In genomic region chr2:184793196-184793595, GRCh38 we compare ENCODE assay signal across 17 cellular contexts.
DNase-seq lines count a peak whose midpoint lies in the region; ATAC-seq, FAIRE-seq and TF ChIP-seq lines count a peak whose summit lies in the region.
"Had no signal": no experiment of that assay in that cellular context is flagged by ENCODE, and none has a peak within 500 bp of the region (broad histone marks: within the 10 kb centered on the region; RNA-seq: fewer than 3 reads in every experiment).

No MANE protein-coding gene starts in this region.

- no peak overlapping the region for H3K4me2 ChIP-seq in IMR-90 (ENCODE audit: low read depth, low read length)
- no peak overlapping the region for H3K4me2 ChIP-seq in astrocyte (ENCODE audit: low read length)
- H3K4me2 ChIP-seq: A549, KMS-11 had no signal

- no peak overlapping the region for H3K18ac ChIP-seq in IMR-90 (ENCODE audit: low read depth, low read length)

- WGBS in IMR-90 (ENCODE audit: extremely low coverage in 2 of 2, insufficient read length in 1 of 2), 2 experiments: no CpG with 5 or more reads among the region's 1 CpG

- H3K36me3 Mint-ChIP-seq in astrocyte (ENCODE audit: low read depth, unreplicated experiment) (no peaks in the 10 kb centered on the region), WTC11 (no peaks in the 10 kb centered on the region)
- H3K36me3 Mint-ChIP-seq: CD14-positive monocyte; CD8-positive, alpha-beta T cell had no signal

- no peak overlapping the region for H3K27ac Mint-ChIP-seq in astrocyte (ENCODE audit: unreplicated experiment)
- H3K27ac Mint-ChIP-seq in WTC11: no peak overlapping the region
- H3K27ac Mint-ChIP-seq: CD8-positive, alpha-beta T cell had no signal

- BruUV-seq in IMR-90 (replicated peaks; lab: Mats Ljungman, UMichigan): no TSS peak

- H3K4me1 ChIP-seq in IMR-90 (ENCODE audit: control insufficient read depth, insufficient read depth, low read length) (no peaks in the 10 kb centered on the region), astrocyte (ENCODE audit: insufficient read depth, low read length) (no peaks in the 10 kb centered on the region)
- H3K4me1 ChIP-seq: A549 had no signal

- no peak overlapping the region for H2AK5ac ChIP-seq in IMR-90 (ENCODE audit: low read depth, low read length)

- no peaks in the 10 kb centered on the region for H3K79me2 ChIP-seq in astrocyte (ENCODE audit: insufficient read depth, low read length)

- no peak for ATAC-seq in IMR-90 (ENCODE audit: low read depth)
- ATAC-seq in WTC11: no peak
- ATAC-seq in GM21529 (IDR thresholded peaks at IDR 0.05; ENCODE audit: unreplicated experiment): no peak
- no peak for ATAC-seq in HG02571 (IDR thresholded peaks at IDR 0.05; ENCODE audit: unreplicated experiment)
- ATAC-seq: A549; CD8-positive, alpha-beta T cell had no signal

- TF ChIP-seq CTCF in IMR-90 (conservative IDR thresholded peaks at IDR 0.05; ENCODE audit: low read depth, low read length) (no peak), astrocyte (IDR thresholded peaks at IDR 0.05; ENCODE audit: insufficient read depth, low read depth, low read length) (no peak), fibroblast of villous mesenchyme (IDR thresholded peaks at IDR 0.05; ENCODE audit: insufficient read depth, low read depth, low read length) (no peak), WTC11 (IDR thresholded peaks at IDR 0.05) (no peak)

- H3K27me3 Mint-ChIP-seq in astrocyte (ENCODE audit: low read depth, unreplicated experiment) (no peaks in the 10 kb centered on the region), WTC11 (ENCODE audit: low read depth) (no peaks in the 10 kb centered on the region)

- H4K5ac ChIP-seq in IMR-90 (ENCODE audit: low read depth, low read length): no peak overlapping the region

- no peak for FAIRE-seq in astrocyte (lab: Jason Lieb, UNC)
- FAIRE-seq: A549, G401.6, GM12892, H54 had no signal

- TF ChIP-seq POLR2A in IMR-90 (IDR thresholded peaks at IDR 0.05; ENCODE audit: low read depth, low read length): no peak

- H2BK5ac ChIP-seq in IMR-90 (ENCODE audit: low read depth, low read length, poor library complexity, severe bottlenecking): no peak overlapping the region

- POLR2A ChIA-PET in IMR-90 (lab: Charles Lee; ENCODE audit: unreplicated experiment): no interaction called here
- POLR2A ChIA-PET in WTC11 (lab: Charles Lee): no interaction called here

- H4K20me1 ChIP-seq in IMR-90 (ENCODE audit: insufficient read depth, low read length) (no peaks in the 10 kb centered on the region), astrocyte (ENCODE audit: insufficient read depth, low read length) (no peaks in the 10 kb centered on the region)

- H2AFZ ChIP-seq in IMR-90 (replicated peaks; ENCODE audit: low read length, poor library complexity) (no peak overlapping the region), astrocyte (ENCODE audit: low read depth, low read length) (no peak overlapping the region)

- H3K14ac ChIP-seq in IMR-90 (replicated peaks; ENCODE audit: low read depth, low read length): no peak overlapping the region

- H3K27me3 ChIP-seq in IMR-90 (ENCODE audit: control insufficient read depth, insufficient read depth, low read length): no peaks in the 10 kb centered on the region
- no peaks in the 10 kb centered on the region for H3K27me3 ChIP-seq in astrocyte (ENCODE audit: insufficient read depth, low read length)

- H3K9me1 ChIP-seq in IMR-90 (ENCODE audit: insufficient read depth, low read length): no peaks in the 10 kb centered on the region

- no peak for TF ChIP-seq RAD21 in IMR-90 (IDR thresholded peaks at IDR 0.05; ENCODE audit: low read length)

- H3K9ac ChIP-seq in IMR-90 (ENCODE audit: low read depth, low read length) (no peak overlapping the region), astrocyte (ENCODE audit: low read length) (no peak overlapping the region)
- H3K9ac ChIP-seq: KMS-11 had no signal

- H2BK20ac ChIP-seq in IMR-90 (ENCODE audit: low read depth, low read length): no peak overlapping the region

- H2AK9ac ChIP-seq in IMR-90 (replicated peaks; ENCODE audit: low read depth, low read length, poor library complexity): no peak overlapping the region

- CTCF ChIA-PET in IMR-90 (lab: Yijun Ruan, JAX): no interaction called here
- CTCF ChIA-PET in WTC11 (lab: Charles Lee): no interaction called here

- no peaks in the 10 kb centered on the region; a peak in 1 of 4 replicates for H3K79me1 ChIP-seq in IMR-90 (ENCODE audit: low read depth in 1 of 2, low read length in 2 of 2)

- in situ Hi-C loops in IMR-90 (cut with MboI; ENCODE audit: low sequenced_read_pairs): no loop called here

- H4K8ac ChIP-seq in IMR-90 (ENCODE audit: low read depth in 2 of 2, low read length in 2 of 2): no peak overlapping the region

- H3K9me3 Mint-ChIP-seq in astrocyte (ENCODE audit: unreplicated experiment): peaks cover 2% of the 10 kb centered on the region
- peaks cover 16% of the 10 kb centered on the region for H3K9me3 Mint-ChIP-seq in WTC11

- no peak overlapping the region for H3K4ac ChIP-seq in IMR-90 (ENCODE audit: low read depth, low read length)

- no peak overlapping the region for H2BK15ac ChIP-seq in IMR-90 (ENCODE audit: low read depth, low read length)

- H3K27ac ChIP-seq in IMR-90 (ENCODE audit: insufficient read depth, low read length): no peak overlapping the region
- H3K27ac ChIP-seq in astrocyte (ENCODE audit: low read depth, low read length): no peak overlapping the region
- H3K27ac ChIP-seq: A549, KMS-11 had no signal

- no peaks in the 10 kb centered on the region for H3K36me3 ChIP-seq in IMR-90 (ENCODE audit: control insufficient read depth, insufficient read depth, low read length)
- H3K36me3 ChIP-seq in astrocyte (ENCODE audit: insufficient read depth, low read length): no peaks in the 10 kb centered on the region

- no peaks in the 10 kb centered on the region for H3K9me3 ChIP-seq in IMR-90 (ENCODE audit: control insufficient read depth, insufficient read depth, low read length)
- H3K9me3 ChIP-seq in astrocyte (ENCODE audit: insufficient read depth, low read depth, low read length): no peaks in the 10 kb centered on the region
- H3K9me3 ChIP-seq: A549 had no signal

- no peaks in the 10 kb centered on the region for H3K4me1 Mint-ChIP-seq in astrocyte (ENCODE audit: low read depth, unreplicated experiment)
- no peaks in the 10 kb centered on the region for H3K4me1 Mint-ChIP-seq in WTC11
- H3K4me1 Mint-ChIP-seq: CD14-positive monocyte had no signal

- intact Hi-C loops in IMR-90 (cut with micrococcal nuclease): no loop called here

- H3K4me3 Mint-ChIP-seq in astrocyte (ENCODE audit: unreplicated experiment) (no peak overlapping the region), WTC11 (no peak overlapping the region)
- H3K4me3 Mint-ChIP-seq: CD14-positive monocyte; CD8-positive, alpha-beta T cell had no signal

- no peak overlapping the region for H3K56ac ChIP-seq in IMR-90 (ENCODE audit: extremely low read depth, insufficient read depth, low read length)

- dilution Hi-C loops in IMR-90 (cut with HindIII; ENCODE audit: low sequenced_read_pairs, unreplicated experiment): no loop called here

- no peak overlapping the region for H3K4me3 ChIP-seq in IMR-90 (ENCODE audit: insufficient read depth, low read depth, low read length)
- H3K4me3 ChIP-seq in astrocyte (ENCODE audit: insufficient read depth, low read depth, low read length): no peak overlapping the region
- no peak overlapping the region for H3K4me3 ChIP-seq in fibroblast of villous mesenchyme (ENCODE audit: low read depth, low read length)
- H3K4me3 ChIP-seq: A549 had no signal

- H2BK120ac ChIP-seq in IMR-90 (ENCODE audit: low read depth, low read length): no peak overlapping the region

- no peak overlapping the region for H4K91ac ChIP-seq in IMR-90 (ENCODE audit: insufficient read depth, low read depth, low read length)

- DNase-seq in IMR-90 (peak; percentile 11), astrocyte (ENCODE audit: low read depth) (peak; percentile 50), fibroblast of villous mesenchyme (ENCODE audit: low read depth) (peak; percentile 31), WTC11 (ENCODE audit: low spot score) (no peak), AML-193 (lab: John Stamatoyannopoulos, UW) (no peak)
- DNase-seq: CD8-positive, alpha-beta T cell; COR-L47; DMS79; EL had no signal

- H3K23ac ChIP-seq in IMR-90 (ENCODE audit: low read depth, low read length): no peak overlapping the region

TF ChIP-seq in IMR-90, 13 proteins besides CTCF, POLR2A, EP300 and RAD21:
- no peak for TF ChIP-seq MXI1 (IDR thresholded peaks at IDR 0.05; ENCODE audit: borderline replicate concordance, low read depth, low read length)
- TF ChIP-seq RFX5 (IDR thresholded peaks at IDR 0.05; ENCODE audit: low read depth, low read length): no peak
- TF ChIP-seq FOS (IDR thresholded peaks at IDR 0.05; ENCODE audit: low read depth, low read length): no peak
- TF ChIP-seq RCOR1 (IDR thresholded peaks at IDR 0.05; ENCODE audit: insufficient replicate concordance, low read length): no peak
- TF ChIP-seq ELK1 (IDR thresholded peaks at IDR 0.05; ENCODE audit: borderline replicate concordance, low read depth, low read length): no peak
- TF ChIP-seq MAFK (IDR thresholded peaks at IDR 0.05; ENCODE audit: low read depth, low read length): no peak

Comparison
In these comparisons a context has a peak if more than half of its experiments do, and no peak if none do; other contexts are left out.
1. DNase-seq: peak in IMR-90 (single experiment), astrocyte (single experiment) and fibroblast of villous mesenchyme (single experiment); none in WTC11 (single experiment) and AML-193 (0 of 2).